9 cellular contexts compared by ENCODE assay signal in the genomic region with DNA sequence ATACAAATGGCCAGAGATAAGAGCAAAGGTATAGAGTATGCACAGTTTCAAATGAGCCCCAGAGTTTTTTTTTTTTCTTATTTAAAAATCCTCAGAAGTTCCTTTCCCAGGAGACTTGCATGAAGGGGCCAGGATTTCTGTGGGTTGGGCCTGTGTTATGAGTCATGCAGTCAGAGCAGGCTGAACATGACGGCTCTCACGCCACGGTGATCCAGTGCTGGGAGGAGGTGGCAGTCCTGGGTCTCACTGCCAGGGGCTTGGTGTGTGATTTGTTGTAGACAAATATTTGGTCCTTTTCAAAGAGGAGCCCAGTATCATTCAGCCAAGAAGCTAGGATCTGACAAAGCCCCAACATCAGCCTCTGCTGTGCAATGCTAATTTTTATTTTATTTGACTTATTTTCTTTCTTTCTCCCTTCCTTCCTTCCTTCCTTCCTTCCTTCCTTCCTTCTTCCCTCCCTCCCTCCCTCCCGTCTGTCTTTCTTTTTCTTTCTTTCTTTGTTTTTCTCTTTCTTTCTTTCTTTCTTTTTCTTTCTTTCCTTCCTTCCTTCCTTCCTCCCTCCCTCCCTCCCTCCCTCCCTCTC. TPM values are rescaled to one million over a fixed set of nuclear protein-coding genes. Genes with fewer than 3 reads are reported as not detected.
DNase-seq lines count a peak whose midpoint lies in the region; ATAC-seq and TF ChIP-seq lines count a peak whose summit lies in the region.
"Had no signal": no experiment of that assay in that cellular context is flagged by ENCODE, and none has a peak within 500 bp of the region (broad histone marks: within the 10 kb centered on the region; RNA-seq: fewer than 3 reads in every experiment).

No MANE protein-coding gene starts in this region.

- H3K27ac ChIP-seq in hepatocyte = peak overlapping the region; percentile 67
- no peak overlapping the region for H3K27ac ChIP-seq in upper lobe of right lung
- H3K27ac ChIP-seq: C4-2B had no signal

- H3K27me3 ChIP-seq in hepatocyte (no peaks in the 10 kb centered on the region), upper lobe of right lung (no peaks in the 10 kb centered on the region)

- peak; percentile 86 for ATAC-seq in upper lobe of right lung
- no peak for ATAC-seq in GM21737 (IDR thresholded peaks at IDR 0.05; ENCODE audit: unreplicated experiment)

- POLR2A ChIA-PET in GM10248 (lab: Yijun Ruan, JAX) = no interaction called here

- no peak overlapping the region for H2AFZ ChIP-seq in hepatocyte

- H3K4me1 ChIP-seq in hepatocyte (ENCODE audit: insufficient read depth) (peaks cover 16% of the 10 kb centered on the region), upper lobe of right lung (no peaks in the 10 kb centered on the region)

- H3K36me3 ChIP-seq in hepatocyte (replicated peaks; ENCODE audit: insufficient read depth, low read depth) (no peaks in the 10 kb centered on the region), upper lobe of right lung (no peaks in the 10 kb centered on the region)

- H4K20me1 ChIP-seq in hepatocyte (ENCODE audit: insufficient read depth, poor library complexity, severe bottlenecking) = no peaks in the 10 kb centered on the region

- H3K9me3 ChIP-seq in hepatocyte (ENCODE audit: low read depth) = no peaks in the 10 kb centered on the region
- no peaks in the 10 kb centered on the region for H3K9me3 ChIP-seq in upper lobe of right lung

- H3K9me2 ChIP-seq in hepatocyte (replicated peaks; ENCODE audit: insufficient read depth) = no peaks in the 10 kb centered on the region

- 3% methylated on average over 3 of the region's 4 CpGs for WGBS in hepatocyte (ENCODE audit: low lambda C conversion rate, missing lambda C conversion rate)

- no peaks in the 10 kb centered on the region for H3K79me2 ChIP-seq in hepatocyte

- intact Hi-C loops in upper lobe of right lung (cut with DNase I) = no loop called here

- DNase-seq in NCI-H345 (lab: John Stamatoyannopoulos, UW) (peak; percentile 27), NCI-H345 treated with DMSO at 0.1 percent for 48 hours (lab: John Stamatoyannopoulos, UW; ENCODE audit: unreplicated experiment) (no peak), SW480 (ENCODE audit: low spot score) (peak; percentile 80), hepatocyte (ENCODE audit: low spot score) (peak; percentile 91), upper lobe of right lung (no peak), GM10248 (ENCODE audit: extremely low spot score) (no peak), NCI-H510A treated with DMSO at 0.1 percent for 48 hours (lab: John Stamatoyannopoulos, UW) (no peak)

- TF ChIP-seq CTCF in hepatocyte (IDR thresholded peaks at IDR 0.05; ENCODE audit: poor library complexity) (no peak), upper lobe of right lung (IDR thresholded peaks at IDR 0.05) (no peak), GM10248 (IDR thresholded peaks at IDR 0.05; ENCODE audit: control extremely low read depth, extremely low read depth, low read depth, missing control alignments) (no peak)

- peak overlapping the region; percentile 20 for H3K4me2 ChIP-seq in hepatocyte

- H3K4me3 ChIP-seq in hepatocyte (no peak overlapping the region), upper lobe of right lung (no peak overlapping the region)

- CTCF ChIA-PET in GM10248 (lab: Yijun Ruan, JAX) = interaction anchor here (1.5 kb wide), 1 partner anchor 59 kb away, joined by 3 read pairs; no protein-coding TSS in a partner anchor

RNA-seq across cellular contexts. Expression of gene KCNE4, which starts 10.4 kb away (rescaled TPM):
- total RNA-seq in hepatocyte (51.0 and 54.6 TPM in 2 replicates), upper lobe of right lung (0.61 TPM)
- polyA plus RNA-seq in hepatocyte = 47.1 and 51.4 TPM in 2 replicates

Comparison
In these comparisons a context has a peak if more than half of its experiments do, and no peak if none do; other contexts are left out.
1. DNase-seq: peak in NCI-H345 (single experiment), SW480 (single experiment) and hepatocyte (single experiment); none in NCI-H345 treated with DMSO at 0.1 percent for 48 hours (single experiment), upper lobe of right lung (single experiment), GM10248 (single experiment) and NCI-H510A treated with DMSO at 0.1 percent for 48 hours (single experiment).
2. RNA of gene KCNE4, which starts 10.4 kb away (total RNA-seq): 51.0 to 54.6 TPM in hepatocyte; 0.61 TPM in upper lobe of right lung (single experiment); every median in the first group is over 10 times any median in the second.